In genomic region chr2:64455031-64455332, GRCh38 we compare ENCODE assay signal across 8 cellular contexts. TPM values are rescaled to one million over a fixed set of nuclear protein-coding genes. Genes with fewer than 3 reads are reported as not detected.
A peak's percentile ranks its signal among the peaks of the same experiment; 100 is the strongest.
DNase-seq lines count a peak whose midpoint lies in the region; ATAC-seq, FAIRE-seq and TF ChIP-seq lines count a peak whose summit lies in the region.

No MANE protein-coding gene starts in this region.

- WGBS in esophagus squamous epithelium, 2 donors: 31 to 47% methylated on average over 2 to 3 of the region's 10 CpGs
- no CpG with 5 or more reads among the region's 10 CpGs for WGBS in trophoblast cell (ENCODE audit: extremely low coverage, insufficient coverage, insufficient read length)

- H2AFZ ChIP-seq in DND-41 (ENCODE audit: low read depth, low read length): no peak overlapping the region
- peak overlapping the region; percentile 99 for H2AFZ ChIP-seq in trophoblast cell (ENCODE audit: insufficient read depth, low read length, poor library complexity)

- H3K27ac ChIP-seq in DND-41 (ENCODE audit: low read length) (no peak overlapping the region), RWPE1 (peak overlapping the region; percentile 95), esophagus squamous epithelium (peak overlapping the region; percentile 94 to 97 (median 96)), trophoblast cell (ENCODE audit: low read depth, low read length) (no peak overlapping the region)

- peak overlapping the region; percentile 76 for H3K14ac ChIP-seq in trophoblast cell (ENCODE audit: low read length)

- CTCF ChIA-PET in RWPE1 (lab: Yijun Ruan, JAX): interaction anchor here (1.5 kb wide), 1 partner anchor 33 kb away, joined by 3 read pairs; no protein-coding TSS in a partner anchor

- FAIRE-seq in GM12892 (lab: Jason Lieb, UNC): no peak

- peak overlapping the region; percentile 96 for H2BK120ac ChIP-seq in trophoblast cell (ENCODE audit: insufficient read depth, low read length, poor library complexity)

- no peaks in the 10 kb centered on the region for H3K36me3 ChIP-seq in DND-41 (ENCODE audit: insufficient read depth, low read length)
- peaks cover 0 to 39% (median 9%) of the 10 kb centered on the region in 3 donors for H3K36me3 ChIP-seq in esophagus squamous epithelium
- H3K36me3 ChIP-seq in trophoblast cell (ENCODE audit: control insufficient read depth in 1 of 2, insufficient read depth in 2 of 2, low read length in 2 of 2): peaks cover 3 to 6% of the 10 kb centered on the region in 2 experiments

- no peaks in the 10 kb centered on the region for H3K79me2 ChIP-seq in DND-41 (ENCODE audit: insufficient read depth, low read length)
- H3K79me2 ChIP-seq in trophoblast cell (ENCODE audit: control insufficient read depth, insufficient read depth, low read length, poor library complexity): peaks cover 8% of the 10 kb centered on the region

- H3K23ac ChIP-seq in trophoblast cell (ENCODE audit: low read length): no peak overlapping the region

- ATAC-seq in DND-41 (ENCODE audit: insufficient read depth, low read depth) (no peak), GM19023 (IDR thresholded peaks at IDR 0.05; ENCODE audit: unreplicated experiment) (no peak), GM19328 (IDR thresholded peaks at IDR 0.05; ENCODE audit: unreplicated experiment) (no peak), HG03354 (IDR thresholded peaks at IDR 0.05; ENCODE audit: poor library complexity, severe bottlenecking, unreplicated experiment) (no peak)

- peak overlapping the region; percentile 67 for H4K91ac ChIP-seq in trophoblast cell (ENCODE audit: low read depth, low read length)

- no peak overlapping the region for H3K9ac ChIP-seq in DND-41 (ENCODE audit: low read depth, low read length)
- H3K9ac ChIP-seq in trophoblast cell (ENCODE audit: low read length): peak overlapping the region; percentile 90

- H3K18ac ChIP-seq in trophoblast cell (ENCODE audit: low read length): peak overlapping the region; percentile 95

- TF ChIP-seq CTCF in DND-41 (IDR thresholded peaks at IDR 0.05; ENCODE audit: borderline replicate concordance, extremely low read depth, low read length, poor library complexity, severe bottlenecking) (no peak), RWPE1 (conservative IDR thresholded peaks at IDR 0.05; ENCODE audit: low read depth) (no peak), esophagus squamous epithelium (IDR thresholded peaks at IDR 0.05) (no peak)

- peak overlapping the region; percentile 77 for H4K8ac ChIP-seq in trophoblast cell (ENCODE audit: low read depth, low read length)

- TF ChIP-seq POLR2A in esophagus squamous epithelium (IDR thresholded peaks at IDR 0.05): no peak
- TF ChIP-seq POLR2A in GM12892 (IDR thresholded peaks at IDR 0.05; ENCODE audit: low read depth, low read length): no peak

- H3K4me2 ChIP-seq in DND-41 (ENCODE audit: insufficient read depth, low read length): 0 out of 2 replicates have a peak overlapping the region, but pooled peaks have one; percentile 65
- peak overlapping the region; percentile 82 for H3K4me2 ChIP-seq in trophoblast cell (ENCODE audit: low read length)

- H3K27me3 ChIP-seq in DND-41 (ENCODE audit: insufficient read depth, low read length, poor library complexity) (peaks cover 60% of the 10 kb centered on the region), esophagus squamous epithelium (no peaks in the 10 kb centered on the region), trophoblast cell (ENCODE audit: insufficient read depth, low read length) (no peaks in the 10 kb centered on the region)

- POLR2A ChIA-PET in RWPE1 (lab: Yijun Ruan, JAX; ENCODE audit: low non-redundant PET): no interaction called here

- H3K4me3 ChIP-seq in DND-41 (ENCODE audit: low read depth in 1 of 2, low read length in 2 of 2) (no peak overlapping the region), esophagus squamous epithelium (peak overlapping the region; percentile 57 to 95 (median 90)), trophoblast cell (ENCODE audit: low read depth, low read length) (peak overlapping the region; percentile 96)

- no peaks in the 10 kb centered on the region for H4K20me1 ChIP-seq in DND-41 (ENCODE audit: insufficient read depth, low read length)

- H3K9me3 ChIP-seq in DND-41 (ENCODE audit: insufficient read depth, low read length, severe bottlenecking): no peaks in the 10 kb centered on the region
- H3K9me3 ChIP-seq in esophagus squamous epithelium: no peaks in the 10 kb centered on the region
- no peaks in the 10 kb centered on the region for H3K9me3 ChIP-seq in trophoblast cell (ENCODE audit: insufficient read depth, low read depth, low read length)

- H4K12ac ChIP-seq in trophoblast cell (ENCODE audit: low read depth, low read length): peak overlapping the region; percentile 88

- H2AK5ac ChIP-seq in trophoblast cell (ENCODE audit: low read length): no peak overlapping the region

- no peak for DNase-seq in DND-41
- DNase-seq in RWPE1 (ENCODE audit: low spot score): peak; percentile 4
- no peak for DNase-seq in esophagus squamous epithelium (lab: John Stamatoyannopoulos, UW)
- DNase-seq in trophoblast cell: no peak
- DNase-seq in GM12892 (ENCODE audit: insufficient read length): no peak

- intact Hi-C loops in esophagus squamous epithelium (cut with DNase I): no loop called here

- H3K79me1 ChIP-seq in trophoblast cell (ENCODE audit: low read length): peaks cover 12% of the 10 kb centered on the region

- H3K4me1 ChIP-seq in DND-41 (ENCODE audit: insufficient read depth, low read length) (peaks cover 3% of the 10 kb centered on the region; the same call in 1 of the 2 replicates), esophagus squamous epithelium (peaks cover 6 to 45% (median 16%) of the 10 kb centered on the region in 3 donors), trophoblast cell (ENCODE audit: control insufficient read depth in 1 of 2, insufficient read depth in 2 of 2, low read length in 2 of 2) (peaks cover 0 to 8% of the 10 kb centered on the region in 2 experiments)

- H2BK5ac ChIP-seq in trophoblast cell (ENCODE audit: low read depth, low read length, poor library complexity): peak overlapping the region; percentile 73

- peak overlapping the region; percentile 87 for H3K4ac ChIP-seq in trophoblast cell (ENCODE audit: low read depth, low read length)

- no peak overlapping the region for H2BK12ac ChIP-seq in trophoblast cell (ENCODE audit: low read length)

RNA-seq across cellular contexts. Expression of gene LGALSL, which starts 1.0 kb away (rescaled TPM):
- total RNA-seq in esophagus squamous epithelium: 10 to 100 TPM; 16.4 to 56.0 (median 33.5) TPM
- polyA plus RNA-seq in trophoblast cell (2013): 59.7 and 67.5 TPM in 2 replicates
- 3.6 TPM for polyA plus RNA-seq in GM12892 (2012; ENCODE audit: missing spikeins)

Comparison
In these comparisons a context has a peak if more than half of its experiments do, and no peak if none do; other contexts are left out.
1. H3K27ac ChIP-seq: peak in RWPE1 (single experiment) and esophagus squamous epithelium (4 of 4); none in DND-41 (single experiment) and trophoblast cell (single experiment).
2. H3K4me3 ChIP-seq: peak in esophagus squamous epithelium (4 of 4) and trophoblast cell (single experiment); none in DND-41 (0 of 2).